ENCODE assay signal across 16 cellular contexts in the genomic region with DNA sequence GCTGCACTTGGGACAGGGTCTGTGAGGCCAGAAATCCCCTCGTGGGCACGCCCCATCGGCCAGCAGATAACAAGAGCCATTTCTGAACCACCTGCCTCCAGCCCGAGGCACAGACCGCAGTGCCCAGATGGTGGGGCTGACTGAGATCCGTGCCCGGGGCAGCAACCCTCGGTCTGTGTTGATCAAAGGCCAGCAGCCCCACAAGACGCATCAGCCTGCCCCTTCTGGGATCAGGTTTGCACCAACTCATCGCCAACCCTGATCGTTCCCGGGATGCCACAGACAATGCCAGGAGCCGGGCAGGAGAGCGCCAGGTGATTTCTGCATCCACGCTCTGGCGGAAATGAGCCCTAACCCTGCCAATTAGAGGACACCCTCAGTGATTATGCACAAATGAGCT.
DNase-seq lines count a peak whose midpoint lies in the region; ATAC-seq and TF ChIP-seq lines count a peak whose summit lies in the region.
"Had no signal": no experiment of that assay in that cellular context is flagged by ENCODE, and none has a peak within 500 bp of the region (broad histone marks: within the 10 kb centered on the region; RNA-seq: fewer than 3 reads in every experiment).

No MANE protein-coding gene starts in this region.

- CTCF ChIA-PET in PC-3 (lab: Charles Lee) (no interaction called here), Caco-2 (lab: Charles Lee) (no interaction called here)

- H3K9me3 Mint-ChIP-seq in type B pancreatic cell, result no peaks in the 10 kb centered on the region
- H3K9me3 Mint-ChIP-seq in Caco-2 (ENCODE audit: unreplicated experiment), result no peaks in the 10 kb centered on the region
- H3K9me3 Mint-ChIP-seq: activated naive CD8-positive, alpha-beta T cell treated with anti-CD3 and anti-CD28 coated beads, Interleukin-2, amount 10 ng/mL, durations not matched to agents 7 days and 5 days; activated T-helper 1 cell treated with anti-CD3 and anti-CD28 coated beads, Interleukin-12 subunit alpha, Interleukin-12 subunit beta, Interleukin-2, Interleukin-4 antibody, amounts not matched to agents 30 ng/mL and 10 ng/mL and 1 ng/mL, durations not matched to agents 14 hours and 24 hours and 36 hours; HFFc6 had no signal

- H2AFZ ChIP-seq in PC-3 (ENCODE audit: low read length), result no peak overlapping the region

- intact Hi-C loops in Right ventricle myocardium superior (cut with DNase I) (loop anchor here (5.0 kb wide), 1 partner anchor 63 kb away; the partner anchor contains the start of gene TESC), Right ventricle myocardium inferior (cut with DNase I) (no loop called here), left ventricle myocardium superior (cut with micrococcal nuclease) (no loop called here), PC-3 (cut with micrococcal nuclease) (no loop called here), Caco-2 (cut with micrococcal nuclease; ENCODE audit: unreplicated experiment) (no loop called here)

- POLR2A ChIA-PET in PC-3 (lab: Charles Lee; ENCODE audit: unreplicated experiment), result no interaction called here
- POLR2A ChIA-PET in Caco-2 (lab: Charles Lee), result no interaction called here

- H3K4me2 ChIP-seq in PC-3 (ENCODE audit: low read length), result no peak overlapping the region
- H3K4me2 ChIP-seq: A549 had no signal

- H3K4me1 Mint-ChIP-seq in type B pancreatic cell (ENCODE audit: unreplicated experiment) (peaks cover 23% of the 10 kb centered on the region), Caco-2 (ENCODE audit: low read depth, unreplicated experiment) (peaks cover 9% of the 10 kb centered on the region)

- H3K27ac ChIP-seq in VCaP (peak overlapping the region; percentile 80), PC-3 (ENCODE audit: low read length) (no peak overlapping the region)
- H3K27ac ChIP-seq: A549, lower lobe of right lung, RWPE1 had no signal

- no peaks in the 10 kb centered on the region for H3K9me2 ChIP-seq in PC-3 (replicated peaks; ENCODE audit: low read length)

- H3K79me2 ChIP-seq in PC-3 (ENCODE audit: low read length), result no peaks in the 10 kb centered on the region

- H3K27me3 Mint-ChIP-seq in type B pancreatic cell, result peaks cover 5% of the 10 kb centered on the region
- H3K27me3 Mint-ChIP-seq in Caco-2 (ENCODE audit: insufficient read depth, unreplicated experiment), result no peaks in the 10 kb centered on the region
- H3K27me3 Mint-ChIP-seq: activated naive CD8-positive, alpha-beta T cell treated with anti-CD3 and anti-CD28 coated beads, Interleukin-2, amount 10 ng/mL, durations not matched to agents 7 days and 5 days had no signal

- H3K4me3 ChIP-seq in PC-3 (ENCODE audit: low read length) (no peak overlapping the region), Caco-2 (ENCODE audit: low read depth, low read length) (no peak overlapping the region)
- H3K4me3 ChIP-seq: A549, lower lobe of right lung had no signal

- H3K9ac ChIP-seq in PC-3 (ENCODE audit: low read length), result no peak overlapping the region

- BruUV-seq in PC-3 (replicated peaks; lab: Mats Ljungman, UMichigan) (no TSS peak), Caco-2 (replicated peaks; lab: Mats Ljungman, UMichigan) (no TSS peak)

- no peak for ATAC-seq in Right ventricle myocardium superior (ENCODE audit: poor library complexity)
- ATAC-seq in Right ventricle myocardium inferior, result no peak
- ATAC-seq in left ventricle myocardium superior, result no peak
- no peak for ATAC-seq in PC-3
- no peak for ATAC-seq in HG03565 (IDR thresholded peaks at IDR 0.05; ENCODE audit: unreplicated experiment)
- ATAC-seq: lower lobe of right lung had no signal

- H3K4me3 Mint-ChIP-seq in type B pancreatic cell, result no peak overlapping the region
- no peak overlapping the region for H3K4me3 Mint-ChIP-seq in Caco-2 (ENCODE audit: unreplicated experiment)
- H3K4me3 Mint-ChIP-seq: activated naive CD8-positive, alpha-beta T cell treated with anti-CD3 and anti-CD28 coated beads, Interleukin-2, amount 10 ng/mL, durations not matched to agents 7 days and 5 days; activated T-helper 1 cell treated with anti-CD3 and anti-CD28 coated beads, Interleukin-12 subunit alpha, Interleukin-12 subunit beta, Interleukin-2, Interleukin-4 antibody, amounts not matched to agents 30 ng/mL and 10 ng/mL and 1 ng/mL, durations not matched to agents 14 hours and 24 hours and 36 hours; HFFc6 had no signal

- H3F3A ChIP-seq in PC-3 (ENCODE audit: low read length, unreplicated experiment), result no peaks in the 10 kb centered on the region

- DNase-seq in Right ventricle myocardium superior (peak; percentile 24), Right ventricle myocardium inferior (ENCODE audit: missing footprints) (no peak), left ventricle myocardium superior (peak; percentile 22), type B pancreatic cell (ENCODE audit: extremely low spot score, unreplicated experiment) (no peak), PC-3 (no peak), Caco-2 (no peak)
- DNase-seq: GF-D8, HFFc6, lower lobe of right lung, NCI-H446 had no signal

- no peaks in the 10 kb centered on the region for H4K20me1 ChIP-seq in PC-3 (ENCODE audit: low read length)

- no peaks in the 10 kb centered on the region for H3K9me3 ChIP-seq in PC-3 (ENCODE audit: low read length)
- no peaks in the 10 kb centered on the region for H3K9me3 ChIP-seq in Caco-2
- H3K9me3 ChIP-seq: A549, lower lobe of right lung had no signal

- no peaks in the 10 kb centered on the region for H3K4me1 ChIP-seq in PC-3 (ENCODE audit: insufficient read depth, low read length)
- peaks cover 26% of the 10 kb centered on the region for H3K4me1 ChIP-seq in Caco-2
- H3K4me1 ChIP-seq: A549, lower lobe of right lung had no signal

- H3K27me3 ChIP-seq in PC-3 (ENCODE audit: low read length) (no peaks in the 10 kb centered on the region), Caco-2 (replicated peaks; ENCODE audit: control insufficient read depth, insufficient read depth, low read length) (no peaks in the 10 kb centered on the region)

- no peak for TF ChIP-seq CTCF in VCaP (conservative IDR thresholded peaks at IDR 0.05)
- TF ChIP-seq CTCF in type B pancreatic cell (conservative IDR thresholded peaks at IDR 0.05), result no peak
- TF ChIP-seq CTCF in PC-3 (conservative IDR thresholded peaks at IDR 0.05; ENCODE audit: low read depth, low read length), result no peak
- TF ChIP-seq CTCF in Caco-2 (IDR thresholded peaks at IDR 0.05; ENCODE audit: insufficient read depth in 1 of 2, low read depth in 1 of 2, low read length in 1 of 2, severe bottlenecking in 1 of 2, unreplicated experiment in 1 of 2), result no peak

- H3K27ac Mint-ChIP-seq in type B pancreatic cell (peak overlapping the region; percentile 29), Caco-2 (ENCODE audit: unreplicated experiment) (no peak overlapping the region)
- H3K27ac Mint-ChIP-seq: activated naive CD8-positive, alpha-beta T cell treated with anti-CD3 and anti-CD28 coated beads, Interleukin-2, amount 10 ng/mL, durations not matched to agents 7 days and 5 days; activated T-helper 1 cell treated with anti-CD3 and anti-CD28 coated beads, Interleukin-12 subunit alpha, Interleukin-12 subunit beta, Interleukin-2, Interleukin-4 antibody, amounts not matched to agents 30 ng/mL and 10 ng/mL and 1 ng/mL, durations not matched to agents 14 hours and 24 hours and 36 hours; HFFc6 had no signal

- no peaks in the 10 kb centered on the region for H3K36me3 ChIP-seq in PC-3 (ENCODE audit: low read depth, low read length)
- H3K36me3 ChIP-seq in Caco-2 (ENCODE audit: control insufficient read depth, insufficient read depth, low read length), result no peaks in the 10 kb centered on the region

- H3K36me3 Mint-ChIP-seq in type B pancreatic cell (peaks cover 3% of the 10 kb centered on the region), Caco-2 (ENCODE audit: insufficient read depth, unreplicated experiment) (peaks cover 17% of the 10 kb centered on the region)

Comparison
In these comparisons a context has a peak if more than half of its experiments do, and no peak if none do; other contexts are left out.
1. DNase-seq: peak in Right ventricle myocardium superior (single experiment) and left ventricle myocardium superior (single experiment); none in Right ventricle myocardium inferior (single experiment), type B pancreatic cell (single experiment), PC-3 (single experiment) and Caco-2 (0 of 2).